In genomic region chr2:69138247-69138754, GRCh38 we compare ENCODE assay signal across 10 cellular contexts.
A peak's percentile ranks its signal among the peaks of the same experiment; 100 is the strongest.
DNase-seq lines count a peak whose midpoint lies in the region; ATAC-seq and TF ChIP-seq lines count a peak whose summit lies in the region.
"Had no signal": no experiment of that assay in that cellular context is flagged by ENCODE, and none has a peak within 500 bp of the region (broad histone marks: within the 10 kb centered on the region; RNA-seq: fewer than 3 reads in every experiment).

No MANE protein-coding gene starts in this region.

- H3K36me3 ChIP-seq in tibial artery (no peaks in the 10 kb centered on the region), Peyer's patch (no peaks in the 10 kb centered on the region)
- H3K36me3 ChIP-seq: gastrocnemius medialis had no signal

- no peaks in the 10 kb centered on the region for H3K9me3 ChIP-seq in tibial artery
- no peaks in the 10 kb centered on the region for H3K9me3 ChIP-seq in Peyer's patch
- H3K9me3 ChIP-seq: gastrocnemius medialis had no signal

- H3K4me1 ChIP-seq in tibial artery (peaks cover 0 to 59% (median 22%) of the 10 kb centered on the region in 4 donors), Peyer's patch (no peaks in the 10 kb centered on the region)

- ATAC-seq in HG02938 (IDR thresholded peaks at IDR 0.05; ENCODE audit: unreplicated experiment): no peak

- H3K27me3 ChIP-seq in tibial artery (no peaks in the 10 kb centered on the region), Peyer's patch (no peaks in the 10 kb centered on the region)
- H3K27me3 ChIP-seq: gastrocnemius medialis had no signal

- H3K4me3 ChIP-seq in HFF-Myc (replicated peaks; ENCODE audit: low read depth, low read length) (0 out of 2 replicates have a peak overlapping the region, but pooled peaks have one; percentile 7), foreskin fibroblast (ENCODE audit: low read depth in 1 of 2, low read length in 2 of 2) (peak overlapping the region in 1 of 2 donors; percentile 4), tibial artery (no peak overlapping the region), Peyer's patch (no peak overlapping the region)
- H3K4me3 ChIP-seq: gastrocnemius medialis had no signal

- no peak for TF ChIP-seq POLR2A in Peyer's patch (IDR thresholded peaks at IDR 0.05)

- DNase-seq in HFF-Myc (ENCODE audit: extremely low read depth, low read depth) (no peak), amniotic epithelial cell (ENCODE audit: low read depth) (peak; percentile 84), foreskin fibroblast (peak; percentile 60 to 74), tibial artery (no peak), retina (no peak), Peyer's patch (no peak), NCI-H187 treated with DMSO at 0.1 percent for 48 hours (lab: John Stamatoyannopoulos, UW) (no peak)
- DNase-seq: activated naive CD4-positive, alpha-beta T cell treated with Interleukin-2 at 50 U/mL for 16 hours had no signal

- TF ChIP-seq CTCF in HFF-Myc (IDR thresholded peaks at IDR 0.05; ENCODE audit: low read depth, low read length, missing control alignments) (no peak), foreskin fibroblast (IDR thresholded peaks at IDR 0.05; ENCODE audit: low read depth, low read length) (no peak), tibial artery (IDR thresholded peaks at IDR 0.05) (no peak), Peyer's patch (IDR thresholded peaks at IDR 0.05) (no peak)

- H3K27ac ChIP-seq in tibial artery (peak overlapping the region; percentile 50 to 60), Peyer's patch (no peak overlapping the region)
- H3K27ac ChIP-seq: gastrocnemius medialis had no signal

- intact Hi-C loops in tibial artery (cut with DNase I; ENCODE audit: low total_unique reads): no loop called here

Comparison
In these comparisons a context has a peak if more than half of its experiments do, and no peak if none do; other contexts are left out.
1. DNase-seq: peak in amniotic epithelial cell (single experiment) and foreskin fibroblast (2 of 2); none in HFF-Myc (single experiment), tibial artery (0 of 2), retina (single experiment), Peyer's patch (0 of 3) and NCI-H187 treated with DMSO at 0.1 percent for 48 hours (single experiment).
2. H3K27ac ChIP-seq: peak in tibial artery (2 of 2); none in Peyer's patch (0 of 4).